Comparison of ENCODE assay signal across 2 cellular contexts in the genomic region with DNA sequence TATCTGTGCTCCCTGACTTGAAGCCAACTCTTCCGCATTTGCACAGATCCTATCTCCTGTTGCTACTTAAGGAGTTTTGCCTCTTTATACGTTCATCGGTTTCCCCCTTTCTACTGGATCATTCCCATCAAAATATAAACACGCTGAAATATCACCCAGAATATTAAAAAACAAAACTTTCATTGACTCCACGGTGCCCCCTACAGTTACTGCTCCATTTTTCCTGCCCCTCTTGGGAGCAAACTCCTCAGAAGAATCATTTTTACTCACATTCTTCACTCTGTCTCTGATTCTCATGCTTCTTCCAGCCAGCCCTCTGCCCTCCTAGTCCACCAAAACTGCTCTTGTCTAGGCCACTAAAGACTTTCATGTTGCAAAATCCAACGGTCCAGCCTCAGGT.
TF ChIP-seq lines count a peak whose summit lies in the region.

No MANE protein-coding gene starts in this region.

TF ChIP-seq in IMR-90, 13 proteins besides CTCF, POLR2A, EP300 and RAD21:
- no peak for TF ChIP-seq MXI1 (IDR thresholded peaks at IDR 0.05; ENCODE audit: borderline replicate concordance, low read depth, low read length)
- TF ChIP-seq, protein P1, sequence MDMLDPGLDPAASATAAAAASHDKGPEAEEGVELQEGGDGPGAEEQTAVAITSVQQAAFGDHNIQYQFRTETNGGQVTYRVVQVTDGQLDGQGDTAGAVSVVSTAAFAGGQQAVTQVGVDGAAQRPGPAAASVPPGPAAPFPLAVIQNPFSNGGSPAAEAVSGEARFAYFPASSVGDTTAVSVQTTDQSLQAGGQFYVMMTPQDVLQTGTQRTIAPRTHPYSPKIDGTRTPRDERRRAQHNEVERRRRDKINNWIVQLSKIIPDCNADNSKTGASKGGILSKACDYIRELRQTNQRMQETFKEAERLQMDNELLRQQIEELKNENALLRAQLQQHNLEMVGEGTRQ (IDR thresholded peaks at IDR 0.05; ENCODE audit: low read depth, low read length) = no peak
- TF ChIP-seq CHD1 (IDR thresholded peaks at IDR 0.05; ENCODE audit: low read depth, low read length) = no peak
- TF ChIP-seq FOS (IDR thresholded peaks at IDR 0.05; ENCODE audit: low read depth, low read length) = no peak
- no peak for TF ChIP-seq BHLHE40 (IDR thresholded peaks at IDR 0.05; ENCODE audit: low read depth, low read length)
- TF ChIP-seq MAZ (IDR thresholded peaks at IDR 0.05; ENCODE audit: borderline replicate concordance, low read depth, low read length) = no peak
- TF ChIP-seq MAFK (IDR thresholded peaks at IDR 0.05; ENCODE audit: low read depth, low read length) = no peak
- TF ChIP-seq, protein P2, sequence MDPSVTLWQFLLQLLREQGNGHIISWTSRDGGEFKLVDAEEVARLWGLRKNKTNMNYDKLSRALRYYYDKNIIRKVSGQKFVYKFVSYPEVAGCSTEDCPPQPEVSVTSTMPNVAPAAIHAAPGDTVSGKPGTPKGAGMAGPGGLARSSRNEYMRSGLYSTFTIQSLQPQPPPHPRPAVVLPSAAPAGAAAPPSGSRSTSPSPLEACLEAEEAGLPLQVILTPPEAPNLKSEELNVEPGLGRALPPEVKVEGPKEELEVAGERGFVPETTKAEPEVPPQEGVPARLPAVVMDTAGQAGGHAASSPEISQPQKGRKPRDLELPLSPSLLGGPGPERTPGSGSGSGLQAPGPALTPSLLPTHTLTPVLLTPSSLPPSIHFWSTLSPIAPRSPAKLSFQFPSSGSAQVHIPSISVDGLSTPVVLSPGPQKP (IDR thresholded peaks at IDR 0.05; ENCODE audit: borderline replicate concordance, low read depth, low read length) = no peak
- no peak for TF ChIP-seq SMC3 (IDR thresholded peaks at IDR 0.05; ENCODE audit: low read depth, low read length)
- no peak for TF ChIP-seq NFE2L2 (IDR thresholded peaks at IDR 0.05; ENCODE audit: low read depth, low read length)
- no peak for TF ChIP-seq CEBPB (IDR thresholded peaks at IDR 0.05; ENCODE audit: low read depth, low read length)
- no peak for TF ChIP-seq RFX5 (IDR thresholded peaks at IDR 0.05; ENCODE audit: low read depth, low read length)
- TF ChIP-seq RCOR1 (IDR thresholded peaks at IDR 0.05; ENCODE audit: insufficient replicate concordance, low read length) = no peak

TF ChIP-seq in H1, 55 proteins besides CTCF, POLR2A, EP300 and RAD21:
- TF ChIP-seq CREB1 (IDR thresholded peaks at IDR 0.05) = no peak
- no peak for TF ChIP-seq TAF7 (optimal IDR thresholded peaks at IDR 0.05; ENCODE audit: borderline replicate concordance, low read depth, low read length)
- no peak for TF ChIP-seq BCL11A (IDR thresholded peaks at IDR 0.05; ENCODE audit: low read depth in 2 of 2, low read length in 2 of 2)
- TF ChIP-seq HDAC6 (IDR thresholded peaks at IDR 0.05; ENCODE audit: low read depth, low read length) = no peak
- TF ChIP-seq KDM5A (IDR thresholded peaks at IDR 0.05; ENCODE audit: low read length) = no peak
- no peak for TF ChIP-seq KDM4A (IDR thresholded peaks at IDR 0.05; ENCODE audit: low read depth, low read length, severe bottlenecking)
- TF ChIP-seq TEAD4 (IDR thresholded peaks at IDR 0.05; ENCODE audit: low read depth, low read length) = no peak
- no peak for TF ChIP-seq HDAC2 (IDR thresholded peaks at IDR 0.05; ENCODE audit: borderline replicate concordance in 1 of 2, low read depth in 2 of 2, low read length in 2 of 2)
- no peak for TF ChIP-seq ZNF274 (IDR thresholded peaks at IDR 0.05; ENCODE audit: borderline replicate concordance, extremely low read depth, low read length)
- no peak for TF ChIP-seq JUND (IDR thresholded peaks at IDR 0.05; ENCODE audit: low read length)
- TF ChIP-seq CHD1 (IDR thresholded peaks at IDR 0.05; ENCODE audit: low read depth, low read length) = no peak
- no peak for TF ChIP-seq SIX5 (IDR thresholded peaks at IDR 0.05; ENCODE audit: low read depth, low read length)
- TF ChIP-seq SP1 (IDR thresholded peaks at IDR 0.05; ENCODE audit: low read depth, low read length) = no peak
- TF ChIP-seq, protein P3, sequence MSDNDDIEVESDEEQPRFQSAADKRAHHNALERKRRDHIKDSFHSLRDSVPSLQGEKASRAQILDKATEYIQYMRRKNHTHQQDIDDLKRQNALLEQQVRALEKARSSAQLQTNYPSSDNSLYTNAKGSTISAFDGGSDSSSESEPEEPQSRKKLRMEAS (IDR thresholded peaks at IDR 0.05) = no peak
- TF ChIP-seq EGR1 (IDR thresholded peaks at IDR 0.05; ENCODE audit: borderline replicate concordance, low read depth, low read length) = no peak
- no peak for TF ChIP-seq SIN3A (conservative IDR thresholded peaks at IDR 0.05 in 1 of 2, IDR thresholded peaks at IDR 0.05 in 1 of 2; ENCODE audit: low read depth in 1 of 2, low read length in 2 of 2)
- no peak for TF ChIP-seq CBX8 (IDR thresholded peaks at IDR 0.05; ENCODE audit: borderline replicate concordance, low read depth, low read length)
- no peak for TF ChIP-seq SIRT6 (IDR thresholded peaks at IDR 0.05; ENCODE audit: low read length)
- TF ChIP-seq TCF12 (IDR thresholded peaks at IDR 0.05; ENCODE audit: low read depth, low read length) = no peak
